In genomic region chr16:4314532-4315184, GRCh38 we compare ENCODE assay signal across 7 cellular contexts. TPM values are rescaled to one million over a fixed set of nuclear protein-coding genes. Genes with fewer than 3 reads are reported as not detected.
A peak's percentile ranks its signal among the peaks of the same experiment; 100 is the strongest.
DNase-seq lines count a peak whose midpoint lies in the region; ATAC-seq, FAIRE-seq and TF ChIP-seq lines count a peak whose summit lies in the region.

No MANE protein-coding gene starts in this region.

- TF ChIP-seq POLR2A in GM12891 (IDR thresholded peaks at IDR 0.05; ENCODE audit: low read depth, low read length): no peak

- no peaks in the 10 kb centered on the region for H3K27me3 ChIP-seq in stomach smooth muscle (ENCODE audit: control insufficient read depth in 1 of 2, insufficient read depth in 2 of 2, low read length in 2 of 2)

- H3K27ac ChIP-seq in angular gyrus (ENCODE audit: low read depth, low read length) (peak overlapping the region; percentile 48), stomach smooth muscle (ENCODE audit: low read length) (peak overlapping the region; percentile 90)

- peak; percentile 80 for FAIRE-seq in GM12891 (lab: Jason Lieb, UNC)

- H3K4me1 ChIP-seq in stomach smooth muscle (ENCODE audit: control insufficient read depth, insufficient read depth, low read length): peaks cover 46% of the 10 kb centered on the region

- no peak for ATAC-seq in GM19455 (IDR thresholded peaks at IDR 0.05; ENCODE audit: unreplicated experiment)
- ATAC-seq in GM21360 (IDR thresholded peaks at IDR 0.05; ENCODE audit: unreplicated experiment): no peak

- H3K4me3 ChIP-seq in stomach smooth muscle (ENCODE audit: low read length in 2 of 2): peak overlapping the region; percentile 74 to 76

- DNase-seq in GM12891 (ENCODE audit: insufficient read length, low spot score): no peak
- DNase-seq in NCI-H2227 (lab: John Stamatoyannopoulos, UW; ENCODE audit: unreplicated experiment): peak; percentile 74
- DNase-seq in islet precursor cell: peak; percentile 59

- H3K36me3 ChIP-seq in stomach smooth muscle (ENCODE audit: control insufficient read depth in 2 of 2, insufficient read depth in 2 of 2, low read length in 2 of 2): no peaks in the 10 kb centered on the region

- no peaks in the 10 kb centered on the region for H3K9me3 ChIP-seq in stomach smooth muscle (ENCODE audit: control insufficient read depth in 2 of 2, low read length in 2 of 2)

- peak overlapping the region; percentile 87 for H3K9ac ChIP-seq in stomach smooth muscle (ENCODE audit: low read length in 2 of 2)

TF ChIP-seq in GM12891, 5 proteins besides CTCF, POLR2A, EP300 and RAD21:
- TF ChIP-seq TAF1 (IDR thresholded peaks at IDR 0.05; ENCODE audit: low read depth, low read length) (no peak), PAX5 (IDR thresholded peaks at IDR 0.05; ENCODE audit: insufficient read depth, low read length, severe bottlenecking) (no peak), POU2F2 (IDR thresholded peaks at IDR 0.05; ENCODE audit: low read depth, low read length) (no peak), POLR2AphosphoS5 (IDR thresholded peaks at IDR 0.05; ENCODE audit: low read depth, low read length) (no peak), SPI1 (IDR thresholded peaks at IDR 0.05; ENCODE audit: low read depth, low read length) (no peak)

RNA-seq across cellular contexts. Expression of gene GLIS2, which starts 1.2 kb away (rescaled TPM):
- 0.31 TPM for polyA plus RNA-seq in GM12891 (2012; ENCODE audit: low read depth, missing spikeins)

RNA-seq across cellular contexts. Expression of gene PAM16, which starts 36.5 kb away (rescaled TPM):
- polyA plus RNA-seq in GM12891 (2012; ENCODE audit: low read depth, missing spikeins): 42.2 TPM

RNA-seq across cellular contexts. Expression of gene TFAP4, which starts 41.8 kb away (rescaled TPM):
- 5.7 TPM for polyA plus RNA-seq in GM12891 (2012; ENCODE audit: low read depth, missing spikeins)

RNA-seq across cellular contexts. Expression of gene VASN, which starts 57.0 kb away (rescaled TPM):
- polyA plus RNA-seq in GM12891 (2012; ENCODE audit: low read depth, missing spikeins): 0.15 TPM
